Comparison of ENCODE assay signal across 19 cellular contexts in the genomic region with DNA sequence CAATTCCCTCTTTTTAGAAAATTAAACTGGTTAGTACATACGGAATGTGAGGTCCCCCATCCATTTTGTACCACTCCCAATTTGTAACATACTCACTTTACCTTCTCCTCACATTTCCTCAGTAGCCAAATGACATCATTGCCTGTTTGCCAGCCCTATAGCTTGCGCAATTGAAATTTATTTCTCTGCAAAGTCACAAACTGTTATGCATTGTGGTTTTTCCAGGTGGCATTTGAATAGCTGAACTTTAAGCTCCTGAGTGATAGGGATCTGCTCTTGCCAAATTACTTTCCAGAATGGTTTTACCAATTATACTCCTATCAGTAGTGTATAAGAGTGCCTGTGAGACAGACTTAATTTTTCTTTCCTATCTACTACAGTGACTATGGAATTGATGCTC. TPM values are rescaled to one million over a fixed set of nuclear protein-coding genes. Genes with fewer than 3 reads are reported as not detected.
DNase-seq lines count a peak whose midpoint lies in the region; ATAC-seq and TF ChIP-seq lines count a peak whose summit lies in the region.
"Had no signal": no experiment of that assay in that cellular context is flagged by ENCODE, and none has a peak within 500 bp of the region (broad histone marks: within the 10 kb centered on the region; RNA-seq: fewer than 3 reads in every experiment).

No MANE protein-coding gene starts in this region.

- H3K4me3 ChIP-seq in HCT116 (replicated peaks in 1 of 2; ENCODE audit: low read depth in 1 of 2, low read length in 2 of 2) (no peak overlapping the region), esophagus muscularis mucosa (no peak overlapping the region)
- H3K4me3 ChIP-seq: spleen had no signal

- DNase-seq in HCT116 (ENCODE audit: low read depth, low spot score): no peak
- peak; percentile 38 for DNase-seq in RPMI7951 (ENCODE audit: low read depth)
- no peak for DNase-seq in esophagus muscularis mucosa (ENCODE audit: extremely low spot score)
- peak; percentile 47 for DNase-seq in renal cortical epithelial cell (ENCODE audit: low read depth)
- DNase-seq in superior temporal gyrus (ENCODE audit: extremely low spot score): no peak
- no peak for DNase-seq in HuH-7 (ENCODE audit: low spot score)
- DNase-seq in RPMI8226: no peak
- DNase-seq: activated CD4-positive, alpha-beta memory T cell treated with anti-CD3 and anti-CD28 coated beads for 36 hours; amygdala; central memory CD4-positive, alpha-beta T cell; DMS79; head of caudate nucleus; MV-4-11; NCI-H1930; NCI-H345; spleen had no signal

- no peak overlapping the region for H2AFZ ChIP-seq in HCT116 (ENCODE audit: low read depth, low read length, poor library complexity, severe bottlenecking)

- H3K9me3 ChIP-seq in HCT116 (ENCODE audit: control insufficient read depth in 1 of 2, insufficient read depth in 1 of 2, low read depth in 1 of 2, low read length in 2 of 2) (no peaks in the 10 kb centered on the region), esophagus muscularis mucosa (no peaks in the 10 kb centered on the region)
- H3K9me3 ChIP-seq: spleen had no signal

- RAD21 ChIA-PET in HCT116 (lab: Charles Lee; ENCODE audit: low non-redundant PET in 1 of 2, low total read pairs in 2 of 2, uncharacterized antibody in 2 of 2, unreplicated experiment in 2 of 2): no interaction called here

- H3K9me2 ChIP-seq in HCT116 (ENCODE audit: insufficient read depth): no peaks in the 10 kb centered on the region

- POLR2A ChIA-PET in HCT116 (lab: Charles Lee): no interaction called here

- H3K27me3 ChIP-seq in HCT116 (ENCODE audit: insufficient read depth, low read length) (no peaks in the 10 kb centered on the region), esophagus muscularis mucosa (no peaks in the 10 kb centered on the region)

- H3K9ac ChIP-seq in HCT116 (ENCODE audit: low read length): no peak overlapping the region

- intact Hi-C loops in HCT116 (cut with micrococcal nuclease) (no loop called here), esophagus muscularis mucosa (cut with DNase I) (no loop called here)

- H3K27ac ChIP-seq in HCT116 (ENCODE audit: low read depth, low read length) (no peak overlapping the region), esophagus muscularis mucosa (replicated peaks in 1 of 4) (peak overlapping the region; percentile 23 to 42 (median 32))
- H3K27ac ChIP-seq: spleen had no signal

- 45% methylated on average over 2 of the region's 2 CpGs for WGBS in esophagus muscularis mucosa

- TF ChIP-seq CTCF in HCT116 (IDR thresholded peaks at IDR 0.05 in 2 of 3, conservative IDR thresholded peaks at IDR 0.05 in 1 of 3; ENCODE audit: borderline replicate concordance in 1 of 3, insufficient read depth in 1 of 3, low read depth in 2 of 3, low read length in 2 of 3) (no peak), esophagus muscularis mucosa (IDR thresholded peaks at IDR 0.05) (no peak)

- peaks cover 17% of the 10 kb centered on the region for H3K79me2 ChIP-seq in HCT116 (ENCODE audit: insufficient read depth, low read length)

- TF ChIP-seq EP300 in esophagus muscularis mucosa (IDR thresholded peaks at IDR 0.05): no peak

- ATAC-seq in HCT116: no peak
- ATAC-seq: esophagus mucosa had no signal

- BruUV-seq in HCT116 (replicated peaks; lab: Mats Ljungman, UMichigan): no TSS peak

- no peaks in the 10 kb centered on the region for H4K20me1 ChIP-seq in HCT116 (ENCODE audit: insufficient read depth)

- CTCF ChIA-PET in HCT116 (lab: Charles Lee): no interaction called here

- TF ChIP-seq POLR2A in HCT116 (IDR thresholded peaks at IDR 0.05; ENCODE audit: borderline replicate concordance, extremely low read depth, insufficient read depth, insufficient read length) (no peak), esophagus muscularis mucosa (IDR thresholded peaks at IDR 0.05; ENCODE audit: low read depth) (no peak)

- TF ChIP-seq RAD21 in HCT116 (IDR thresholded peaks at IDR 0.05; ENCODE audit: low read depth): no peak

- H3K4me1 ChIP-seq in HCT116 (ENCODE audit: control insufficient read depth in 1 of 2, insufficient read depth in 2 of 2, low read length in 2 of 2) (no peaks in the 10 kb centered on the region), esophagus muscularis mucosa (peaks cover 0 to 24% (median 2%) of the 10 kb centered on the region in 4 donors)
- H3K4me1 ChIP-seq: spleen had no signal

- no peak overlapping the region for H3K4me2 ChIP-seq in HCT116 (ENCODE audit: low read length)

- H3K36me3 ChIP-seq in HCT116 (ENCODE audit: control insufficient read depth in 1 of 2, insufficient read depth in 2 of 2, low read length in 2 of 2) (no peaks in the 10 kb centered on the region), esophagus muscularis mucosa (no peaks in the 10 kb centered on the region)
- H3K36me3 ChIP-seq: spleen had no signal

TF ChIP-seq in HCT116, 20 proteins besides CTCF, POLR2A, EP300 and RAD21:
- TF ChIP-seq CBX3 (IDR thresholded peaks at IDR 0.05; ENCODE audit: low read depth) (no peak), CEBPB (IDR thresholded peaks at IDR 0.05; ENCODE audit: low read depth) (peak; percentile 43; the same call in 1 of the 2 replicates), ZBTB33 (IDR thresholded peaks at IDR 0.05; ENCODE audit: extremely low read depth, insufficient replicate concordance, low read length) (no peak), ELF1 (IDR thresholded peaks at IDR 0.05; ENCODE audit: borderline replicate concordance, low read depth) (no peak), SP1 (IDR thresholded peaks at IDR 0.05; ENCODE audit: low read depth) (no peak), EZH2phosphoT487 (IDR thresholded peaks at IDR 0.05; ENCODE audit: borderline replicate concordance) (no peak)

RNA-seq across cellular contexts. Expression of gene COL4A5, which starts 7.7 kb away (rescaled TPM):
- total RNA-seq in HCT116 (2021; ENCODE audit: unreplicated experiment) (29.4 TPM), esophagus muscularis mucosa (100 to 1,000 TPM; 187 to 241 (median 204) TPM), renal cortical epithelial cell (33.5 and 80.4 TPM in 2 replicates)
- polyA plus RNA-seq in HCT116 (2012): 5.4 and 7.7 TPM in 2 replicates
- 3.2 and 4.6 TPM in 2 replicates for total RNA-seq in RPMI7951 (2014; rRNA removed; shearing (Covaris generic))
- total RNA-seq: activated CD4-positive, alpha-beta memory T cell treated with anti-CD3 and anti-CD28 coated beads for 36 hours; T-helper 2 cell treated with Interferon-gamma antibody and Interleukin-4, amounts not matched to agents 100 ng/mL and 5 ng/mL, for 36 hours had no signal

RNA-seq across cellular contexts. Expression of gene COL4A6, which starts 9.1 kb away (rescaled TPM):
- total RNA-seq in HCT116 (2021; ENCODE audit: unreplicated experiment) (2.4 TPM), esophagus muscularis mucosa (100 to 1,000 TPM; 126 to 192 (median 164) TPM), renal cortical epithelial cell (1.7 and 4.9 TPM in 2 replicates)
- polyA plus RNA-seq in HCT116 (2012): 0.09 and 0.43 TPM in 2 replicates
- 0.60 and 1.1 TPM in 2 replicates for total RNA-seq in RPMI7951 (2014; rRNA removed; shearing (Covaris generic))
- total RNA-seq: activated CD4-positive, alpha-beta memory T cell treated with anti-CD3 and anti-CD28 coated beads for 36 hours; SK-MEL-5; T-helper 2 cell treated with Interferon-gamma antibody and Interleukin-4, amounts not matched to agents 100 ng/mL and 5 ng/mL, for 36 hours had no signal

Comparison
In these comparisons a context has a peak if more than half of its experiments do, and no peak if none do; other contexts are left out.
1. DNase-seq: peak in RPMI7951 (single experiment) and renal cortical epithelial cell (single experiment); none in HCT116 (single experiment), esophagus muscularis mucosa (single experiment), superior temporal gyrus (single experiment), HuH-7 (single experiment) and RPMI8226 (single experiment).
2. RNA of gene COL4A6, which starts 9.1 kb away (total RNA-seq): 126 to 192 TPM in esophagus muscularis mucosa; 1.7 to 4.9 TPM in renal cortical epithelial cell, 2.4 TPM in HCT116 (single experiment) and 0.60 to 1.1 TPM in RPMI7951; every median in the first group is over 10 times any median in the second.